In genomic region chr14:102047808-102048540, GRCh38 we compare ENCODE assay signal across 13 cellular contexts. TPM values are rescaled to one million over a fixed set of nuclear protein-coding genes. Genes with fewer than 3 reads are reported as not detected.
DNase-seq lines count a peak whose midpoint lies in the region; ATAC-seq, FAIRE-seq and TF ChIP-seq lines count a peak whose summit lies in the region.
"Had no signal": no experiment of that assay in that cellular context is flagged by ENCODE, and none has a peak within 500 bp of the region (broad histone marks: within the 10 kb centered on the region; RNA-seq: fewer than 3 reads in every experiment).

No MANE protein-coding gene starts in this region.

- no peaks in the 10 kb centered on the region for H3K9me3 Mint-ChIP-seq in activated T-cell treated with anti-CD3 and anti-CD28 coated beads, Interleukin-2, amount 50 U/mL, for 24 hours
- H3K9me3 Mint-ChIP-seq in osteocyte (ENCODE audit: unreplicated experiment) = no peaks in the 10 kb centered on the region
- H3K9me3 Mint-ChIP-seq: CD4-positive, CD25-positive, alpha-beta regulatory T cell; GM23338; H9 had no signal

- H3K4me3 ChIP-seq in K562 (no peak overlapping the region), neuronal stem cell (ENCODE audit: low read length in 2 of 2) (no peak overlapping the region)
- H3K4me3 ChIP-seq: BLaER1 treated with 17β-estradiol and CSF1 and Interleukin-3, amounts not matched to agents 10 nM and 100 nM; GM23338 had no signal

- H3K79me1 ChIP-seq in neuronal stem cell (ENCODE audit: low read depth, low read length) = peaks cover 12% of the 10 kb centered on the region

- POLR2A ChIA-PET in K562 (lab: Yijun Ruan, JAX) = interaction anchor here (0.6 to 1.2 kb wide), 2 partner anchors 24 to 39 kb away, joined by 3 read pairs; partner anchors contain the start of gene HSP90AA1

- no peak for TF ChIP-seq RAD21 in K562 (CRISPR knock-in tag; conservative IDR thresholded peaks at IDR 0.05 in 1 of 2, IDR thresholded peaks at IDR 0.05 in 1 of 2)

- BruUV-seq in K562 (replicated peaks; lab: Mats Ljungman, UMichigan) = no TSS peak

- H3K79me2 ChIP-seq in K562 (ENCODE audit: control insufficient read depth, insufficient read depth, low read length) = no peaks in the 10 kb centered on the region

- H3K9ac ChIP-seq in K562 (ENCODE audit: insufficient read depth in 1 of 2, low read depth in 2 of 2, low read length in 2 of 2) (no peak overlapping the region), neuronal stem cell (ENCODE audit: low read depth, low read length, poor library complexity) (no peak overlapping the region)

- no peak overlapping the region for H4K91ac ChIP-seq in neuronal stem cell (ENCODE audit: low read depth, low read length, poor library complexity)

- no peaks in the 10 kb centered on the region for H3K27me3 Mint-ChIP-seq in activated T-cell treated with anti-CD3 and anti-CD28 coated beads, Interleukin-2, amount 50 U/mL, for 24 hours
- no peaks in the 10 kb centered on the region for H3K27me3 Mint-ChIP-seq in osteocyte (ENCODE audit: unreplicated experiment)
- H3K27me3 Mint-ChIP-seq: CD4-positive, CD25-positive, alpha-beta regulatory T cell had no signal

- H4K8ac ChIP-seq in neuronal stem cell (ENCODE audit: low read depth, low read length) = no peak overlapping the region

- H3K23ac ChIP-seq in neuronal stem cell (ENCODE audit: low read depth, low read length, poor library complexity) = no peak overlapping the region

- H3K27ac ChIP-seq in K562 (ENCODE audit: extremely low read depth, low read depth, low read length) (no peak overlapping the region), neuronal stem cell (replicated peaks; ENCODE audit: low read length) (no peak overlapping the region)

- H3K18ac ChIP-seq in neuronal stem cell (ENCODE audit: low read length) = peak overlapping the region; percentile 17

- no peak for DNase-seq in activated T-cell treated with anti-CD3 and anti-CD28 coated beads, Interleukin-2, amount 50 U/mL, for 24 hours
- no peak for DNase-seq in activated T-cell treated with anti-CD3 and anti-CD28 coated beads for 4 hours
- DNase-seq in K562 (ENCODE audit: extremely low read depth in 1 of 4, low spot score in 3 of 4) = no peak
- no peak for DNase-seq in neuronal stem cell (ENCODE audit: low spot score)
- no peak for DNase-seq in osteocyte (ENCODE audit: extremely low spot score, unreplicated experiment)
- no peak for DNase-seq in occipital lobe (lab: John Stamatoyannopoulos, UW)
- DNase-seq: 8988T; AML-193; CD4-positive, CD25-positive, alpha-beta regulatory T cell; H9 had no signal

- WGBS in K562 (ENCODE audit: insufficient coverage, low coverage, missing lambda C conversion rate) = 95% methylated on average over 14 of the region's 33 CpGs
- no CpG with 5 or more reads among the region's 33 CpGs for WGBS in neuronal stem cell (ENCODE audit: extremely low coverage in 2 of 2, insufficient read length in 2 of 2, insufficient replicate concordance in 1 of 2), 2 donors

- no peak overlapping the region for H3K4ac ChIP-seq in neuronal stem cell (ENCODE audit: low read length)

- H2BK15ac ChIP-seq in neuronal stem cell (ENCODE audit: low read length) = no peak overlapping the region

- no peak overlapping the region for H2AK5ac ChIP-seq in neuronal stem cell (ENCODE audit: low read depth, low read length)

- no peaks in the 10 kb centered on the region for H3K9me3 ChIP-seq in K562 (replicated peaks; ENCODE audit: control insufficient read depth, insufficient read depth, low read depth, low read length)
- no peaks in the 10 kb centered on the region for H3K9me3 ChIP-seq in neuronal stem cell (replicated peaks in 1 of 2; ENCODE audit: control insufficient read depth in 2 of 2, insufficient read depth in 1 of 2, low read depth in 1 of 2, low read length in 2 of 2)
- H3K9me3 ChIP-seq: BLaER1 treated with 17β-estradiol and CSF1 and Interleukin-3, amounts not matched to agents 10 nM and 100 nM had no signal

- TF ChIP-seq POLR2A in K562 (conservative IDR thresholded peaks at IDR 0.05) = no peak

- H4K20me1 ChIP-seq in K562 (replicated peaks; ENCODE audit: control insufficient read depth, insufficient read depth, low read length) = no peaks in the 10 kb centered on the region

- H2BK12ac ChIP-seq in neuronal stem cell (ENCODE audit: low read length) = no peak overlapping the region

- peaks cover 94% of the 10 kb centered on the region for H3K36me3 Mint-ChIP-seq in activated T-cell treated with anti-CD3 and anti-CD28 coated beads, Interleukin-2, amount 50 U/mL, for 24 hours (ENCODE audit: low read depth)
- peaks cover 66% of the 10 kb centered on the region for H3K36me3 Mint-ChIP-seq in osteocyte (ENCODE audit: unreplicated experiment)

- in situ Hi-C loops in K562 (cut with MboI) = no loop called here

- H2AFZ ChIP-seq in K562 (ENCODE audit: low read depth, low read length) = no peak overlapping the region
- no peak overlapping the region for H2AFZ ChIP-seq in neuronal stem cell (ENCODE audit: low read length)
- H2AFZ ChIP-seq: GM23338 had no signal

- H3K27me3 ChIP-seq in K562 (ENCODE audit: control insufficient read depth in 2 of 2, insufficient read depth in 2 of 2, low read length in 2 of 2) = no peaks in the 10 kb centered on the region
- no peaks in the 10 kb centered on the region for H3K27me3 ChIP-seq in neuronal stem cell (ENCODE audit: control insufficient read depth in 3 of 3, insufficient read depth in 3 of 3, low read depth in 1 of 3, low read length in 3 of 3)
- H3K27me3 ChIP-seq: BLaER1 treated with 17β-estradiol and CSF1 and Interleukin-3, amounts not matched to agents 10 nM and 100 nM had no signal

- intact Hi-C loops in K562 (cut with micrococcal nuclease) = loop anchor here (5.0 kb wide), 1 partner anchor 86 kb away; the partner anchor contains the start of gene DYNC1H1

- H2BK120ac ChIP-seq in neuronal stem cell (ENCODE audit: low read depth, low read length) = no peak overlapping the region

- H3K14ac ChIP-seq in neuronal stem cell (ENCODE audit: low read length) = no peak overlapping the region

- H3K36me3 ChIP-seq in K562 (ENCODE audit: control insufficient read depth, insufficient read depth, low read length) = peaks cover 78% of the 10 kb centered on the region
- H3K36me3 ChIP-seq in neuronal stem cell (replicated peaks in 1 of 2; ENCODE audit: control insufficient read depth in 2 of 2, insufficient read depth in 2 of 2, low read length in 2 of 2) = peaks cover 57 to 96% of the 10 kb centered on the region in 2 donors

- TF ChIP-seq EP300 in K562 (IDR thresholded peaks at IDR 0.05; ENCODE audit: low read length) = no peak

- no peak overlapping the region for H3K4me2 ChIP-seq in K562 (ENCODE audit: insufficient read depth, low read length)
- no peak overlapping the region for H3K4me2 ChIP-seq in neuronal stem cell (ENCODE audit: insufficient read depth, low read length, poor library complexity, severe bottlenecking)
- H3K4me2 ChIP-seq: GM23338 had no signal

- TF ChIP-seq CTCF in K562 (IDR thresholded peaks at IDR 0.05 in 2 of 3, conservative IDR thresholded peaks at IDR 0.05 in 1 of 3; ENCODE audit: insufficient read depth in 2 of 3, low read depth in 1 of 3, low read length in 3 of 3) (no peak), osteocyte (IDR thresholded peaks at IDR 0.05) (no peak)

- H3K4me1 ChIP-seq in K562 (replicated peaks in 1 of 2; ENCODE audit: control insufficient read depth in 2 of 2, insufficient read depth in 2 of 2, low read length in 2 of 2) = peaks cover 0 to 11% of the 10 kb centered on the region in 2 experiments; a peak in 2 of 5 replicates
- H3K4me1 ChIP-seq in neuronal stem cell (ENCODE audit: control insufficient read depth in 2 of 2, insufficient read depth in 1 of 2, low read depth in 1 of 2, low read length in 2 of 2) = no peaks in the 10 kb centered on the region

- no peak for FAIRE-seq in K562 (lab: Jason Lieb, UNC)

- ATAC-seq in K562 (no peak), GM18520 (IDR thresholded peaks at IDR 0.05; ENCODE audit: unreplicated experiment) (no peak)
- ATAC-seq: GM23338 had no signal

- H3K4me3 Mint-ChIP-seq in activated T-cell treated with anti-CD3 and anti-CD28 coated beads, Interleukin-2, amount 50 U/mL, for 24 hours = no peak overlapping the region
- H3K4me3 Mint-ChIP-seq in osteocyte (ENCODE audit: unreplicated experiment) = no peak overlapping the region
- H3K4me3 Mint-ChIP-seq: CD4-positive, CD25-positive, alpha-beta regulatory T cell; GM23338; H9 had no signal

- H3K27ac Mint-ChIP-seq in activated T-cell treated with anti-CD3 and anti-CD28 coated beads, Interleukin-2, amount 50 U/mL, for 24 hours = peak overlapping the region; percentile 26
- no peak overlapping the region for H3K27ac Mint-ChIP-seq in osteocyte (ENCODE audit: unreplicated experiment)
- H3K27ac Mint-ChIP-seq: GM23338 had no signal

- H2BK5ac ChIP-seq in neuronal stem cell (ENCODE audit: low read length) = no peak overlapping the region

- H3K9me1 ChIP-seq in K562 (ENCODE audit: control insufficient read depth, insufficient read depth, low read length) = no peaks in the 10 kb centered on the region

- H3K4me1 Mint-ChIP-seq in activated T-cell treated with anti-CD3 and anti-CD28 coated beads, Interleukin-2, amount 50 U/mL, for 24 hours (ENCODE audit: low read depth) = no peaks in the 10 kb centered on the region
- no peaks in the 10 kb centered on the region for H3K4me1 Mint-ChIP-seq in osteocyte (ENCODE audit: unreplicated experiment)
- H3K4me1 Mint-ChIP-seq: CD4-positive, CD25-positive, alpha-beta regulatory T cell had no signal

- CTCF ChIA-PET in K562 (lab: Yijun Ruan, JAX; ENCODE audit: low intra/inter-chr PET ratio) = interaction anchor here (1.2 kb wide), 1 partner anchor 86 kb away, joined by 5 read pairs; no protein-coding TSS in a partner anchor

RNA-seq across cellular contexts. Expression of gene HSP90AA1, which starts 38.9 kb away (rescaled TPM):
- total RNA-seq in K562 (2011; cell fraction: chromatin; rRNA removed; ENCODE audit: low replicate concordance) = 297 and 1,009 TPM in 2 replicates
- 170 and 251 TPM in 2 replicates for total RNA-seq in K562 (2011; cell fraction: nucleolus; rRNA removed)
- 335 and 379 TPM in 2 replicates for total RNA-seq in K562 (2011; cell fraction: nucleoplasm; rRNA removed)
- total RNA-seq in K562 (2014; rRNA removed) = 578 and 630 TPM in 2 replicates
- 496 and 561 TPM in 2 replicates for total RNA-seq in K562 (2014; rRNA removed; fragmentation: Illumina TruSeq; extraction: Trizol)
- total RNA-seq in K562 (2015; rRNA removed; fragmentation: Illumina TruSeq; extraction: Trizol) = 376 and 377 TPM in 2 replicates
- total RNA-seq in K562 (2021) = 895 and 957 TPM in 2 replicates
- 1,094 and 1,547 TPM in 2 replicates for polyA plus RNA-seq in K562 (2011; rRNA removed)
- polyA plus RNA-seq in K562 (2011; cell fraction: cytosol; rRNA removed) = 239 and 550 TPM in 2 replicates
- polyA plus RNA-seq in K562 (2011; cell fraction: nucleus; rRNA removed) = 154 and 294 TPM in 2 replicates
- polyA plus RNA-seq in K562 (2012) = 370 and 1,431 TPM in 2 replicates
- 1,640 and 1,731 TPM in 2 replicates for polyA plus RNA-seq in K562 (2014; fragmentation: Illumina TruSeq; extraction: Trizol)
- polyA plus RNA-seq in K562 (2014; fragmentation: Nextera tagmentation; extraction: Ambion mirVana) = 1,000 to 10,000 TPM in 1 of 2 experiments, 100 to 1,000 TPM in 1; 787 to 1,003 TPM
- polyA plus RNA-seq in K562 (2014; rRNA removed) = 879 and 956 TPM in 2 replicates
- 1,917 and 1,981 TPM in 2 replicates for polyA minus RNA-seq in K562 (2011; rRNA and poly(A)+ RNA removed)
- polyA minus RNA-seq in K562 (2011; cell fraction: cytosol; rRNA and poly(A)+ RNA removed) = 1,324 and 1,529 TPM in 2 replicates
- 126 and 337 TPM in 2 replicates for polyA minus RNA-seq in K562 (2011; cell fraction: nucleus; rRNA and poly(A)+ RNA removed)
- polyA plus RNA-seq in neuronal stem cell (2013, experiment 1 of 2) = 653 TPM
- 672 TPM for polyA plus RNA-seq in neuronal stem cell (2013, experiment 2 of 2)
- 311 and 317 TPM in 2 replicates for total RNA-seq in osteocyte
- 317 TPM for total RNA-seq in occipital lobe
